Comparison of ENCODE assay signal across 8 cellular contexts in genomic region chr2:143261986-143262784, GRCh38.
DNase-seq lines count a peak whose midpoint lies in the region; ATAC-seq and TF ChIP-seq lines count a peak whose summit lies in the region.

No MANE protein-coding gene starts in this region.

- no peaks in the 10 kb centered on the region for H3K9me3 ChIP-seq in lung (ENCODE audit: control insufficient read depth in 2 of 2, insufficient read depth in 1 of 2, low read length in 1 of 2)
- H3K9me3 ChIP-seq in gastroesophageal sphincter: no peaks in the 10 kb centered on the region
- no peaks in the 10 kb centered on the region for H3K9me3 ChIP-seq in prostate gland

- H3K4me3 ChIP-seq in lung: no peak overlapping the region
- no peak overlapping the region for H3K4me3 ChIP-seq in gastroesophageal sphincter
- no peak overlapping the region for H3K4me3 ChIP-seq in prostate gland

- peak; percentile 29 to 52 for DNase-seq in activated CD4-positive, alpha-beta T cell treated with anti-CD3 and anti-CD28 coated beads for 4 hours
- peak; percentile 35 for DNase-seq in lung (ENCODE audit: low spot score)
- DNase-seq in kidney tubule cell (ENCODE audit: low spot score): no peak
- no peak for DNase-seq in prostate gland (ENCODE audit: low spot score)
- DNase-seq in NCI-H82 (lab: John Stamatoyannopoulos, UW): no peak

- TF ChIP-seq POLR2A in gastroesophageal sphincter (IDR thresholded peaks at IDR 0.05): no peak
- no peak for TF ChIP-seq POLR2A in prostate gland (IDR thresholded peaks at IDR 0.05)

- no peak for TF ChIP-seq EP300 in gastroesophageal sphincter (IDR thresholded peaks at IDR 0.05)

- no peak overlapping the region for H3K27ac ChIP-seq in lung (ENCODE audit: low read depth in 1 of 2, low read length in 1 of 2)
- no peak overlapping the region for H3K27ac ChIP-seq in gastroesophageal sphincter
- no peak overlapping the region for H3K27ac ChIP-seq in prostate gland

- TF ChIP-seq CTCF in lung (IDR thresholded peaks at IDR 0.05; ENCODE audit: control extremely low read depth, extremely low read depth): no peak
- TF ChIP-seq CTCF in gastroesophageal sphincter (IDR thresholded peaks at IDR 0.05): no peak
- no peak for TF ChIP-seq CTCF in prostate gland (IDR thresholded peaks at IDR 0.05)

- H3K36me3 ChIP-seq in lung (ENCODE audit: control insufficient read depth in 2 of 2, insufficient read depth in 2 of 2, low read length in 2 of 2): no peaks in the 10 kb centered on the region
- H3K36me3 ChIP-seq in gastroesophageal sphincter: no peaks in the 10 kb centered on the region
- H3K36me3 ChIP-seq in prostate gland: no peaks in the 10 kb centered on the region

- ATAC-seq in GM18868 (IDR thresholded peaks at IDR 0.05; ENCODE audit: unreplicated experiment): peak; percentile 55
- peak; percentile 89 for ATAC-seq in HG03025 (IDR thresholded peaks at IDR 0.05; ENCODE audit: low FRiP score, unreplicated experiment)
- peak; percentile 78 for ATAC-seq in lung (ENCODE audit: insufficient read depth, low FRiP score)
- no peak for ATAC-seq in gastroesophageal sphincter

- no peaks in the 10 kb centered on the region for H3K4me1 ChIP-seq in lung (ENCODE audit: control insufficient read depth in 2 of 2, insufficient read depth in 2 of 2, low read length in 2 of 2)
- peaks cover 0 to 16% (median 0%) of the 10 kb centered on the region in 3 donors for H3K4me1 ChIP-seq in gastroesophageal sphincter
- H3K4me1 ChIP-seq in prostate gland (replicated peaks): no peaks in the 10 kb centered on the region

- WGBS in lung, 2 donors: 59 to 69% methylated on average over 8 of the region's 8 CpGs
- WGBS in gastroesophageal sphincter (ENCODE audit: low coverage in 1 of 2), 2 donors: 76 to 88% methylated on average over 4 to 8 of the region's 8 CpGs
- WGBS in prostate gland: 83% methylated on average over 8 of the region's 8 CpGs

- intact Hi-C loops in prostate gland (cut with DNase I): no loop called here

- H3K27me3 ChIP-seq in lung (ENCODE audit: control insufficient read depth, insufficient read depth): no peaks in the 10 kb centered on the region
- H3K27me3 ChIP-seq in gastroesophageal sphincter: no peaks in the 10 kb centered on the region
- H3K27me3 ChIP-seq in prostate gland (replicated peaks; ENCODE audit: insufficient read depth): no peaks in the 10 kb centered on the region

Comparison
In these comparisons a context has a peak if more than half of its experiments do, and no peak if none do; other contexts are left out.
1. DNase-seq: peak in activated CD4-positive, alpha-beta T cell treated with anti-CD3 and anti-CD28 coated beads for 4 hours (2 of 2) and lung (single experiment); none in kidney tubule cell (single experiment), prostate gland (single experiment) and NCI-H82 (single experiment).